1 cellular context compared by ENCODE assay signal in genomic region chr12:116558280-116559079, GRCh38.
TF ChIP-seq lines count a peak whose summit lies in the region.

No MANE protein-coding gene starts in this region.

TF ChIP-seq in HCT116, 20 proteins besides CTCF, POLR2A, EP300 and RAD21 (continued from another document):
- no peak for TF ChIP-seq ZBTB33 (IDR thresholded peaks at IDR 0.05; ENCODE audit: extremely low read depth, insufficient replicate concordance, low read length)
- TF ChIP-seq CEBPB (IDR thresholded peaks at IDR 0.05; ENCODE audit: low read depth): no peak
